2 cellular contexts compared by ENCODE assay signal in genomic region chrX:74249963-74250362, GRCh38.
A peak's percentile ranks its signal among the peaks of the same experiment; 100 is the strongest.
TF ChIP-seq lines count a peak whose summit lies in the region.

No MANE protein-coding gene starts in this region.

TF ChIP-seq in HEK293, 187 proteins besides CTCF, POLR2A, EP300 and RAD21 (continued from another document):
- TF ChIP-seq PRDM10 (tag by site-specific recombination; IDR thresholded peaks at IDR 0.05) (peak; percentile 53; the same call in 1 of the 2 replicates), HOXA7 (CRISPR knock-in tag; IDR thresholded peaks at IDR 0.05; ENCODE audit: borderline replicate concordance) (no peak), ZNF600 (tag by site-specific recombination; IDR thresholded peaks at IDR 0.05) (0 out of 2 replicates have a peak, but pooled peaks have one; percentile 31), ZXDB (tag by site-specific recombination; IDR thresholded peaks at IDR 0.05) (0 out of 2 replicates have a peak, but pooled peaks have one; percentile 17), ZNF280C (tag by site-specific recombination; IDR thresholded peaks at IDR 0.05) (no peak), ZNF692 (tag by site-specific recombination; IDR thresholded peaks at IDR 0.05) (no peak), ZNF843 (tag by site-specific recombination; IDR thresholded peaks at IDR 0.05) (0 out of 2 replicates have a peak, but pooled peaks have one; percentile 17), ZNF792 (tag by site-specific recombination; IDR thresholded peaks at IDR 0.05) (no peak), ZNF132 (tag by site-specific recombination; IDR thresholded peaks at IDR 0.05; ENCODE audit: borderline replicate concordance) (no peak), ZSCAN23 (tag by site-specific recombination; IDR thresholded peaks at IDR 0.05) (no peak), ZNF768 (tag by site-specific recombination; IDR thresholded peaks at IDR 0.05) (no peak), ZNF777 (tag by site-specific recombination; IDR thresholded peaks at IDR 0.05; ENCODE audit: borderline replicate concordance) (no peak), GLIS1 (tag by site-specific recombination; IDR thresholded peaks at IDR 0.05) (peak; percentile 29; the same call in 1 of the 2 replicates), WT1 (tag by site-specific recombination; IDR thresholded peaks at IDR 0.05) (peak; percentile 86), ZBTB8A (tag by site-specific recombination; IDR thresholded peaks at IDR 0.05) (peak; percentile 94), FEZF1 (tag by site-specific recombination; IDR thresholded peaks at IDR 0.05) (0 out of 2 replicates have a peak, but pooled peaks have one; percentile 24)

TF ChIP-seq in WTC11, 78 proteins besides CTCF, POLR2A, EP300 and RAD21 (continued from another document):
- TF ChIP-seq ZMAT4 (CRISPR knock-in tag; IDR thresholded peaks at IDR 0.05): no peak
- no peak for TF ChIP-seq ZNF423 (CRISPR knock-in tag; IDR thresholded peaks at IDR 0.05)
